8 cellular contexts compared by ENCODE assay signal in genomic region chr6:18154507-18155272, GRCh38. TPM values are rescaled to one million over a fixed set of nuclear protein-coding genes. Genes with fewer than 3 reads are reported as not detected.
DNase-seq lines count a peak whose midpoint lies in the region; ATAC-seq and TF ChIP-seq lines count a peak whose summit lies in the region.

Gene TPMT (minus strand): TSS chr6:18155077. CDS start chr6:18149127, 5,950 bp downstream.

- TF ChIP-seq POLR2A in spleen (IDR thresholded peaks at IDR 0.05), result peak in 1 of 3 donors; percentile 76

- WGBS in spleen, 5 donors, result 0 to 1% (median 0%) methylated on average over 32 to 54 of the region's 54 CpGs

- H3K4me1 ChIP-seq in ascending aorta (peaks cover 4 to 12% of the 10 kb centered on the region in 2 donors), iPS-18a (ENCODE audit: control insufficient read depth, low read depth, low read length) (peaks cover 19% of the 10 kb centered on the region), spleen (peaks cover 11 to 46% (median 31%) of the 10 kb centered on the region in 6 donors)

- no peaks in the 10 kb centered on the region for H3K27me3 ChIP-seq in ascending aorta
- H3K27me3 ChIP-seq in iPS-18a (ENCODE audit: control insufficient read depth, insufficient read depth, low read length), result no peaks in the 10 kb centered on the region
- no peaks in the 10 kb centered on the region for H3K27me3 ChIP-seq in spleen (replicated peaks in 1 of 7)

- H3K9ac ChIP-seq in iPS-18a (ENCODE audit: low read length), result peak within 1 kb of the TSS; percentile 82

- TF ChIP-seq CTCF in C4-2B (conservative IDR thresholded peaks at IDR 0.05) (no peak), ascending aorta (IDR thresholded peaks at IDR 0.05) (no peak), spleen (IDR thresholded peaks at IDR 0.05 in 8 of 11, conservative IDR thresholded peaks at IDR 0.05 in 3 of 11) (no peak)

- ATAC-seq in GM19025 (IDR thresholded peaks at IDR 0.05; ENCODE audit: low read depth, unreplicated experiment) (peak; percentile 37), HG03175 (IDR thresholded peaks at IDR 0.05; ENCODE audit: unreplicated experiment) (peak; percentile 58)

- intact Hi-C loops in ascending aorta (cut with DNase I) (loop anchor here (1.0 kb wide), 2 partner anchors 110 to 448 kb away; partner anchors contain the start of genes DEK and NUP153), spleen (cut with DNase I; ENCODE audit: low total_unique reads) (no loop called here)

- H3K36me3 ChIP-seq in ascending aorta (no peaks in the 10 kb centered on the region), iPS-18a (ENCODE audit: control insufficient read depth, low read depth, low read length) (no peaks in the 10 kb centered on the region), spleen (peaks cover 0 to 10% (median under 1%) of the 10 kb centered on the region in 6 donors)

- H3K4me3 ChIP-seq in ascending aorta, result peak within 1 kb of the TSS; percentile 89 to 94
- H3K4me3 ChIP-seq in iPS-18a (ENCODE audit: low read length), result peak within 1 kb of the TSS; percentile 89
- peak within 1 kb of the TSS; percentile 85 to 99 (median 92) for H3K4me3 ChIP-seq in spleen

- H3K27ac ChIP-seq in C4-2B, result peak within 1 kb of the TSS; percentile 86
- peak within 1 kb of the TSS; percentile 75 to 88 for H3K27ac ChIP-seq in ascending aorta
- H3K27ac ChIP-seq in iPS-18a (ENCODE audit: low read length), result peak within 1 kb of the TSS; percentile 63
- H3K27ac ChIP-seq in spleen, result peak within 1 kb of the TSS; percentile 83 to 98 (median 93)

- H3K9me3 ChIP-seq in ascending aorta, result no peaks in the 10 kb centered on the region
- no peaks in the 10 kb centered on the region for H3K9me3 ChIP-seq in iPS-18a (ENCODE audit: control insufficient read depth, low read depth, low read length)
- no peaks in the 10 kb centered on the region for H3K9me3 ChIP-seq in spleen

- POLR2A ChIA-PET in HEK293T (lab: Yijun Ruan, JAX), result interaction anchor here (0.6 to 1.3 kb wide), 3 partner anchors 14 to 1333 kb away, joined by 3 read pairs; no protein-coding TSS in a partner anchor

- DNase-seq in NCI-H524 treated with DMSO at 0.1 percent for 48 hours (lab: John Stamatoyannopoulos, UW) (peak; percentile 76), ascending aorta (ENCODE audit: low spot score in 2 of 2) (no peak), spleen (peak; percentile 99), HEK293T (ENCODE audit: extremely low spot score) (no peak)

- CTCF ChIA-PET in HEK293T (lab: Yijun Ruan, JAX), result interaction anchor here (0.5 to 0.7 kb wide), 2 partner anchors 44 to 336 kb away, joined by 3 to 4 read pairs; no protein-coding TSS in a partner anchor

TF ChIP-seq in HEK293T, 16 proteins besides CTCF, POLR2A, EP300 and RAD21:
- TF ChIP-seq FOXA1 (IDR thresholded peaks at IDR 0.05) (no peak), LEF1 (IDR thresholded peaks at IDR 0.05; ENCODE audit: borderline replicate concordance) (no peak), SP1 (IDR thresholded peaks at IDR 0.05) (no peak), ELF4 (IDR thresholded peaks at IDR 0.05) (no peak), PKNOX1 (IDR thresholded peaks at IDR 0.05) (no peak), CTBP1 (IDR thresholded peaks at IDR 0.05; ENCODE audit: borderline replicate concordance) (no peak), ARNT (IDR thresholded peaks at IDR 0.05) (no peak), FOXK2 (IDR thresholded peaks at IDR 0.05) (no peak), FOXM1 (IDR thresholded peaks at IDR 0.05; ENCODE audit: borderline replicate concordance) (no peak), ZNF384 (IDR thresholded peaks at IDR 0.05) (no peak)

RNA-seq across cellular contexts. Expression of gene TPMT, which starts in this region (rescaled TPM):
- total RNA-seq in ascending aorta, result 1.6 TPM
- total RNA-seq in spleen, result 10 to 100 TPM in 6 of 7 donors, 1 to 10 TPM in 1; 7.4 to 16.8 (median 11.4) TPM
- polyA plus RNA-seq in spleen, result 10 to 100 TPM in 2 of 3 donors, 1 to 10 TPM in 1; 9.5 to 12.9 (median 10.5) TPM

Comparison
In these comparisons a context has a peak if more than half of its experiments do, and no peak if none do; other contexts are left out.
1. DNase-seq: peak in NCI-H524 treated with DMSO at 0.1 percent for 48 hours (single experiment) and spleen (single experiment); none in ascending aorta (0 of 2) and HEK293T (single experiment).
2. Peak in every context shown above with its lines, with median percentiles within 50 percentile points of each other: H3K27ac ChIP-seq and H3K4me3 ChIP-seq.